Comparison of ENCODE assay signal across 17 cellular contexts in genomic region chr21:35547946-35548774, GRCh38.
DNase-seq lines count a peak whose midpoint lies in the region; ATAC-seq and TF ChIP-seq lines count a peak whose summit lies in the region.
"Had no signal": no experiment of that assay in that cellular context is flagged by ENCODE, and none has a peak within 500 bp of the region (broad histone marks: within the 10 kb centered on the region; RNA-seq: fewer than 3 reads in every experiment).

No MANE protein-coding gene starts in this region.

- H4K91ac ChIP-seq in neuronal stem cell (ENCODE audit: low read depth, low read length, poor library complexity) = no peak overlapping the region

- POLR2A ChIA-PET in activated CD4-positive, alpha-beta memory T cell treated with anti-CD3 and anti-CD28 coated beads for 36 hours (lab: Charles Lee) = no interaction called here

- 65 to 77% methylated on average over 7 of the region's 7 CpGs for WGBS in body of pancreas, 2 donors
- 76% methylated on average over 7 of the region's 7 CpGs for WGBS in hepatocyte (ENCODE audit: low lambda C conversion rate, missing lambda C conversion rate)
- WGBS in neuronal stem cell (ENCODE audit: extremely low coverage in 2 of 2, insufficient read length in 2 of 2, insufficient replicate concordance in 1 of 2), 2 donors = no CpG with 5 or more reads among the region's 7 CpGs

- no peaks in the 10 kb centered on the region for H3K27me3 ChIP-seq in body of pancreas
- H3K27me3 ChIP-seq in hepatocyte = no peaks in the 10 kb centered on the region
- H3K27me3 ChIP-seq in neuronal stem cell (ENCODE audit: control insufficient read depth in 3 of 3, insufficient read depth in 3 of 3, low read depth in 1 of 3, low read length in 3 of 3) = no peaks in the 10 kb centered on the region
- H3K27me3 ChIP-seq: BE2C had no signal

- H3K9me2 ChIP-seq in hepatocyte (replicated peaks; ENCODE audit: insufficient read depth) = no peaks in the 10 kb centered on the region

- no peaks in the 10 kb centered on the region for H3K36me3 ChIP-seq in body of pancreas (replicated peaks in 1 of 2; ENCODE audit: insufficient read depth in 1 of 2, low read depth in 2 of 2)
- H3K36me3 ChIP-seq in hepatocyte (replicated peaks; ENCODE audit: insufficient read depth, low read depth) = no peaks in the 10 kb centered on the region
- H3K36me3 ChIP-seq in neuronal stem cell (replicated peaks in 1 of 2; ENCODE audit: control insufficient read depth in 2 of 2, insufficient read depth in 2 of 2, low read length in 2 of 2) = no peaks in the 10 kb centered on the region
- H3K36me3 ChIP-seq: BE2C, HAP-1 had no signal

- H2BK15ac ChIP-seq in neuronal stem cell (ENCODE audit: low read length) = no peak overlapping the region

- H2AK5ac ChIP-seq in neuronal stem cell (ENCODE audit: low read depth, low read length) = no peak overlapping the region

- no peak overlapping the region for H3K9ac ChIP-seq in neuronal stem cell (ENCODE audit: low read depth, low read length, poor library complexity)

- H3K27ac Mint-ChIP-seq in progenitor cell of endocrine pancreas = peak overlapping the region; percentile 56
- H3K27ac Mint-ChIP-seq in activated CD4-positive, alpha-beta memory T cell treated with anti-CD3 and anti-CD28 coated beads for 36 hours = no peak overlapping the region
- H3K27ac Mint-ChIP-seq: CD4-positive, alpha-beta memory T cell had no signal

- no peak overlapping the region for H3K18ac ChIP-seq in neuronal stem cell (ENCODE audit: low read length)

- no peak overlapping the region for H3K27ac ChIP-seq in body of pancreas
- H3K27ac ChIP-seq in hepatocyte = no peak overlapping the region
- H3K27ac ChIP-seq in neuronal stem cell (replicated peaks; ENCODE audit: low read length) = no peak overlapping the region
- H3K27ac ChIP-seq: A549, C4-2B had no signal

- no peaks in the 10 kb centered on the region for H3K9me3 Mint-ChIP-seq in progenitor cell of endocrine pancreas (ENCODE audit: low read depth)
- no peaks in the 10 kb centered on the region for H3K9me3 Mint-ChIP-seq in activated CD4-positive, alpha-beta memory T cell treated with anti-CD3 and anti-CD28 coated beads for 36 hours

- no peak overlapping the region for H3K14ac ChIP-seq in neuronal stem cell (ENCODE audit: low read length)

- H3K23ac ChIP-seq in neuronal stem cell (ENCODE audit: low read depth, low read length, poor library complexity) = no peak overlapping the region

- H3K4me2 ChIP-seq in hepatocyte = peak overlapping the region; percentile 40
- no peak overlapping the region for H3K4me2 ChIP-seq in neuronal stem cell (ENCODE audit: insufficient read depth, low read length, poor library complexity, severe bottlenecking)
- H3K4me2 ChIP-seq: A549 had no signal

- H4K8ac ChIP-seq in neuronal stem cell (ENCODE audit: low read depth, low read length) = no peak overlapping the region

- H2BK5ac ChIP-seq in neuronal stem cell (ENCODE audit: low read length) = no peak overlapping the region

- TF ChIP-seq POLR2A in body of pancreas (IDR thresholded peaks at IDR 0.05) = no peak

- H3K79me1 ChIP-seq in neuronal stem cell (ENCODE audit: low read depth, low read length) = no peaks in the 10 kb centered on the region

- H3K4me3 ChIP-seq in body of pancreas = no peak overlapping the region
- H3K4me3 ChIP-seq in hepatocyte = no peak overlapping the region
- no peak overlapping the region for H3K4me3 ChIP-seq in neuronal stem cell (ENCODE audit: low read length in 2 of 2)
- H3K4me3 ChIP-seq: A549, HAP-1 had no signal

- peak; percentile 75 for ATAC-seq in body of pancreas
- no peak for ATAC-seq in HG02642 (IDR thresholded peaks at IDR 0.05; ENCODE audit: poor library complexity, unreplicated experiment)
- ATAC-seq: A549 had no signal

- no peak overlapping the region for H2BK120ac ChIP-seq in neuronal stem cell (ENCODE audit: low read depth, low read length)

- CTCF ChIA-PET in activated CD4-positive, alpha-beta memory T cell treated with anti-CD3 and anti-CD28 coated beads for 36 hours (lab: Charles Lee) = no interaction called here

- intact Hi-C loops in body of pancreas (cut with DNase I) = no loop called here
- intact Hi-C loops in activated CD4-positive, alpha-beta memory T cell treated with anti-CD3 and anti-CD28 coated beads for 36 hours (cut with micrococcal nuclease) = no loop called here

- DNase-seq in OCI-M1 (lab: John Stamatoyannopoulos, UW) = peak; percentile 91
- peak in 3 of 4 donors; percentile 10 to 25 (median 20) for DNase-seq in body of pancreas
- DNase-seq in hepatocyte (ENCODE audit: low spot score) = peak; percentile 56
- DNase-seq in progenitor cell of endocrine pancreas (ENCODE audit: low spot score, unreplicated experiment) = no peak
- DNase-seq in ureter (ENCODE audit: low spot score) = no peak
- DNase-seq in neuronal stem cell (ENCODE audit: low spot score) = no peak
- no peak for DNase-seq in activated CD4-positive, alpha-beta memory T cell treated with anti-CD3 and anti-CD28 coated beads for 36 hours
- DNase-seq: BE2C; CD4-positive, alpha-beta memory T cell; DMS153; DMS79 treated with DMSO at 0.1 percent for 48 hours; EL; GOT3 had no signal

- H2AFZ ChIP-seq in hepatocyte (no peak overlapping the region), neuronal stem cell (ENCODE audit: low read length) (no peak overlapping the region)

- peaks cover 16% of the 10 kb centered on the region for H3K4me1 ChIP-seq in body of pancreas
- H3K4me1 ChIP-seq in hepatocyte (ENCODE audit: insufficient read depth) = no peaks in the 10 kb centered on the region
- H3K4me1 ChIP-seq in neuronal stem cell (ENCODE audit: control insufficient read depth in 2 of 2, insufficient read depth in 1 of 2, low read depth in 1 of 2, low read length in 2 of 2) = no peaks in the 10 kb centered on the region
- H3K4me1 ChIP-seq: A549, BE2C, HAP-1 had no signal

- H3K9me3 ChIP-seq in body of pancreas (no peaks in the 10 kb centered on the region), hepatocyte (ENCODE audit: low read depth) (no peaks in the 10 kb centered on the region), neuronal stem cell (replicated peaks in 1 of 2; ENCODE audit: control insufficient read depth in 2 of 2, insufficient read depth in 1 of 2, low read depth in 1 of 2, low read length in 2 of 2) (no peaks in the 10 kb centered on the region)
- H3K9me3 ChIP-seq: A549, BE2C had no signal

- TF ChIP-seq CTCF in body of pancreas (IDR thresholded peaks at IDR 0.05) (no peak), hepatocyte (IDR thresholded peaks at IDR 0.05; ENCODE audit: poor library complexity) (no peak), progenitor cell of endocrine pancreas (IDR thresholded peaks at IDR 0.05; ENCODE audit: unreplicated experiment) (no peak)

- no peaks in the 10 kb centered on the region for H3K79me2 ChIP-seq in hepatocyte

- no peak overlapping the region for H3K4ac ChIP-seq in neuronal stem cell (ENCODE audit: low read length)

- no peaks in the 10 kb centered on the region for H4K20me1 ChIP-seq in hepatocyte (ENCODE audit: insufficient read depth, poor library complexity, severe bottlenecking)

- no peak overlapping the region for H3K4me3 Mint-ChIP-seq in progenitor cell of endocrine pancreas (ENCODE audit: low read depth)
- H3K4me3 Mint-ChIP-seq in activated CD4-positive, alpha-beta memory T cell treated with anti-CD3 and anti-CD28 coated beads for 36 hours = no peak overlapping the region
- H3K4me3 Mint-ChIP-seq: CD4-positive, alpha-beta memory T cell had no signal

- H3K36me3 Mint-ChIP-seq in progenitor cell of endocrine pancreas (ENCODE audit: insufficient read depth) = peaks cover 1% of the 10 kb centered on the region
- H3K36me3 Mint-ChIP-seq in activated CD4-positive, alpha-beta memory T cell treated with anti-CD3 and anti-CD28 coated beads for 36 hours = no peaks in the 10 kb centered on the region
- H3K36me3 Mint-ChIP-seq: CD4-positive, alpha-beta memory T cell had no signal

- no peak overlapping the region for H2BK12ac ChIP-seq in neuronal stem cell (ENCODE audit: low read length)

- H3K27me3 Mint-ChIP-seq in progenitor cell of endocrine pancreas = no peaks in the 10 kb centered on the region
- H3K27me3 Mint-ChIP-seq in activated CD4-positive, alpha-beta memory T cell treated with anti-CD3 and anti-CD28 coated beads for 36 hours = peaks cover 22% of the 10 kb centered on the region

- peaks cover 2% of the 10 kb centered on the region for H3K4me1 Mint-ChIP-seq in progenitor cell of endocrine pancreas (ENCODE audit: low read depth)
- H3K4me1 Mint-ChIP-seq in activated CD4-positive, alpha-beta memory T cell treated with anti-CD3 and anti-CD28 coated beads for 36 hours (ENCODE audit: low read depth) = no peaks in the 10 kb centered on the region
- H3K4me1 Mint-ChIP-seq: CD4-positive, alpha-beta memory T cell had no signal

Comparison
In these comparisons a context has a peak if more than half of its experiments do, and no peak if none do; other contexts are left out.
1. DNase-seq: peak in OCI-M1 (single experiment), body of pancreas (3 of 4) and hepatocyte (single experiment); none in progenitor cell of endocrine pancreas (single experiment), ureter (single experiment), neuronal stem cell (single experiment) and activated CD4-positive, alpha-beta memory T cell treated with anti-CD3 and anti-CD28 coated beads for 36 hours (single experiment).